Comparison of ENCODE assay signal across 27 cellular contexts in genomic region chr17:40675905-40676304, GRCh38. TPM values are rescaled to one million over a fixed set of nuclear protein-coding genes. Genes with fewer than 3 reads are reported as not detected.
"Had no signal": no experiment of that assay in that cellular context is flagged by ENCODE, and none has a peak within 500 bp of the region (broad histone marks: within the 10 kb centered on the region; RNA-seq: fewer than 3 reads in every experiment).

No MANE protein-coding gene starts in this region.

- H3K36me3 Mint-ChIP-seq: activated naive CD8-positive, alpha-beta T cell; natural killer cell had no signal

- H3K4me1 Mint-ChIP-seq: activated B cell treated with CpG ODN at 0.5 μM for 24 hours, natural killer cell had no signal

- H3K27ac Mint-ChIP-seq: activated B cell treated with CpG ODN at 0.5 μM for 24 hours; activated naive CD8-positive, alpha-beta T cell; natural killer cell had no signal

- H3K4me3 ChIP-seq: body of pancreas, colonic mucosa, gastrocnemius medialis, left lung, lower lobe of right lung, testis, transverse colon had no signal

- DNase-seq: activated B cell treated with CpG ODN at 0.5 μM for 24 hours; activated CD4-positive, alpha-beta T cell treated with anti-CD3 and anti-CD28 coated beads, Interleukin-2, amount 50 U/mL, for 4 hours; activated CD8-positive, alpha-beta memory T cell treated with anti-CD3 and anti-CD28 coated beads for 24 hours; activated effector memory CD4-positive, alpha-beta T cell treated with Interleukin-2 at 50 U/mL for 16 hours; activated naive CD4-positive, alpha-beta T cell treated with Interleukin-2 at 50 U/mL for 16 hours; anterior cingulate cortex; body of pancreas; colonic mucosa; effector memory CD4-positive, alpha-beta T cell; erythroblast; gastrocnemius medialis; glutamatergic neuron; left lung; lower lobe of right lung; mesendoderm; natural killer cell; right cardiac atrium; stimulated activated CD4-positive, alpha-beta T cell treated with anti-CD3 and anti-CD28 coated beads, Interleukin-12 subunit alpha, Interleukin-12 subunit beta, amount 100 ng/mL, for 4 hours; stimulated activated CD4-positive, alpha-beta T cell treated with anti-CD3 and anti-CD28 coated beads, Interleukin-4, amount 100 ng/mL, for 1 hour; stimulated activated naive CD8-positive, alpha-beta T cell treated with anti-CD3 and anti-CD28 coated beads, Interleukin-15, Interleukin-2, amounts not matched to agents 100 U/mL and 50 U/mL, for 24 hours; testis; transverse colon had no signal

- H3K27ac ChIP-seq: body of pancreas, colonic mucosa, gastrocnemius medialis, left lung, lower lobe of right lung, testis, transverse colon had no signal

- H3K4me1 ChIP-seq: colonic mucosa, gastrocnemius medialis, left lung, lower lobe of right lung, testis, transverse colon had no signal

- H3K4me3 Mint-ChIP-seq: activated B cell treated with CpG ODN at 0.5 μM for 24 hours; activated naive CD8-positive, alpha-beta T cell; natural killer cell had no signal

- H3K36me3 ChIP-seq: colonic mucosa, gastrocnemius medialis, left lung, lower lobe of right lung, transverse colon had no signal

- ATAC-seq: body of pancreas; gastrocnemius medialis; left lung; lower lobe of right lung; natural killer cell; right cardiac atrium; stimulated activated naive CD8-positive, alpha-beta T cell treated with anti-CD3 and anti-CD28 coated beads, Interleukin-15, Interleukin-2, amounts not matched to agents 100 U/mL and 50 U/mL, for 24 hours had no signal

- H3K9me3 Mint-ChIP-seq: activated B cell treated with CpG ODN at 0.5 μM for 24 hours, natural killer cell had no signal

- H3K27me3 ChIP-seq: body of pancreas, colonic mucosa, testis had no signal

- H3K9me3 ChIP-seq: body of pancreas, colonic mucosa, gastrocnemius medialis, left lung, lower lobe of right lung, testis, transverse colon had no signal

RNA-seq across cellular contexts. Expression of gene KRT222, which starts 10.9 kb away (rescaled TPM):
- total RNA-seq: activated B cell treated with CpG ODN at 0.5 μM for 24 hours, gastrocnemius medialis, mononuclear cell, natural killer cell had no signal

RNA-seq across cellular contexts. Expression of gene KRT24, which starts 27.6 kb away (rescaled TPM):
- total RNA-seq: activated B cell treated with CpG ODN at 0.5 μM for 24 hours, body of pancreas, dermis microvascular lymphatic vessel endothelial cell, gastrocnemius medialis, left lung, lower lobe of right lung, mononuclear cell, natural killer cell, omental fat pad, right cardiac atrium, skeletal muscle tissue had no signal
